In genomic region chr15:69713726-69714559, GRCh38 we compare ENCODE assay signal across 8 cellular contexts.
DNase-seq lines count a peak whose midpoint lies in the region; ATAC-seq lines count a peak whose summit lies in the region.

No MANE protein-coding gene starts in this region.

- no peak for ATAC-seq in left lobe of liver

- peak; percentile 26 for DNase-seq in NCI-H510A treated with DMSO at 0.1 percent for 48 hours (lab: John Stamatoyannopoulos, UW)
- DNase-seq in NCI-H510A (lab: John Stamatoyannopoulos, UW), result no peak
- peak; percentile 59 for DNase-seq in HT-29 (ENCODE audit: low spot score)
- peak; percentile 38 to 47 for DNase-seq in activated T-helper 1 cell treated with anti-CD3 and anti-CD28 coated beads, Interleukin-2, amount 50 U/mL, for 16 hours (ENCODE audit: low read depth in 1 of 2, low spot score in 1 of 2)
- peak; percentile 57 for DNase-seq in stimulated activated CD8-positive, alpha-beta memory T cell treated with anti-CD3 and anti-CD28 coated beads, Interleukin-12 subunit alpha, Interleukin-12 subunit beta, amount 100 ng/mL, for 1 hour (ENCODE audit: low read depth)
- no peak for DNase-seq in NCI-H82 treated with DMSO at 0.1 percent for 48 hours (lab: John Stamatoyannopoulos, UW; ENCODE audit: unreplicated experiment)
- DNase-seq in left lobe of liver (ENCODE audit: low spot score), result no peak
- no peak for DNase-seq in SW 1271 (lab: John Stamatoyannopoulos, UW)

Comparison
In these comparisons a context has a peak if more than half of its experiments do, and no peak if none do; other contexts are left out.
1. DNase-seq: peak in NCI-H510A treated with DMSO at 0.1 percent for 48 hours (single experiment), HT-29 (single experiment), activated T-helper 1 cell treated with anti-CD3 and anti-CD28 coated beads, Interleukin-2, amount 50 U/mL, for 16 hours (2 of 2) and stimulated activated CD8-positive, alpha-beta memory T cell treated with anti-CD3 and anti-CD28 coated beads, Interleukin-12 subunit alpha, Interleukin-12 subunit beta, amount 100 ng/mL, for 1 hour (single experiment); none in NCI-H510A (single experiment), NCI-H82 treated with DMSO at 0.1 percent for 48 hours (single experiment), left lobe of liver (single experiment) and SW 1271 (0 of 2).